Comparison of ENCODE assay signal across 1 cellular context in genomic region chr9:128024761-128025308, GRCh38.
TF ChIP-seq lines count a peak whose summit lies in the region.

No MANE protein-coding gene starts in this region.

TF ChIP-seq in H1, 55 proteins besides CTCF, POLR2A, EP300 and RAD21:
- TF ChIP-seq PHF8 (conservative IDR thresholded peaks at IDR 0.05; ENCODE audit: low read depth, low read length): no peak
- no peak for TF ChIP-seq SP2 (IDR thresholded peaks at IDR 0.05; ENCODE audit: low read length)
- no peak for TF ChIP-seq FOSL1 (IDR thresholded peaks at IDR 0.05; ENCODE audit: insufficient read depth, low read depth, low read length)
- no peak for TF ChIP-seq EGR1 (IDR thresholded peaks at IDR 0.05; ENCODE audit: borderline replicate concordance, low read depth, low read length)
TF ChIP-seq in H1: peak in this region for 0.
